8 cellular contexts compared by ENCODE assay signal in the genomic region with DNA sequence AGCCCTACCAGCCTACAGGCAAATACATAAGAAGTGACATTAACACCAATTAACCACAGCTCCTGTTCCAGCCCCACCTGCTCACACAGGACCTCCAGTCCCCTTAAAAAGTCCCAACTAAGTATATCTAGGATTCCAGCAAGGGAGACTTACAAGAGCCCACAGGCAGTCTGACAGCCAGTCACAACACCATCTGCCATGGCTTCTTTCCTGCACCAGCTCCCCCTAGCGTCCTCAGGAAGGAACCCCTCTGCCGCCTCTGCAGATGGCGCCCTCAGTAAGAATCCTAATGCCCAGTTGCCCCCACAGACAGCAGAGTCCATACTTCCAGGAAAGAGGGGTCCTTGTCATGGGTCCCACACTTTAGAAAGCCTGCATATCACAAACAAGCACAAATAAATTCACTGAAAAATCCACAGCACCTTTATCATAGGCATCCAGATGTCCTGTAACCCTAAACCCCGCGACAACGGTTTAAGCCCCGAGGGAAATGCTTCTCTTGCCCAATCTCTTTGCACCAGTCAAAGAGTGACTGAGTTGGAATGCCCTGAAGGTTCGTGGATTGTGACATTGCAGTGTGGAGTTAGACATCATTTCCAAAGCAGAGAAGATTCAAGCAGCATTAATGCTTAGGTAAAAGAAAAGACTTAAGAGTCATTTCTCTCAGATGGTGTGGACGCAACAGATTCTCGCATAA.
A peak's percentile ranks its signal among the peaks of the same experiment; 100 is the strongest.
DNase-seq lines count a peak whose midpoint lies in the region; ATAC-seq and TF ChIP-seq lines count a peak whose summit lies in the region.

No MANE protein-coding gene starts in this region.

- ATAC-seq in heart right ventricle = no peak
- no peak for ATAC-seq in stimulated activated naive CD8-positive, alpha-beta T cell treated with anti-CD3 and anti-CD28 coated beads, Interleukin-15, amount 100 ng/mL, for 72 hours
- ATAC-seq in GM21825 (IDR thresholded peaks at IDR 0.05; ENCODE audit: unreplicated experiment) = no peak

- no peak overlapping the region for H3K4me3 ChIP-seq in heart right ventricle
- no peak overlapping the region for H3K4me3 ChIP-seq in right atrium auricular region
- H3K4me3 ChIP-seq in tibial artery = no peak overlapping the region

- WGBS in heart right ventricle, 2 donors = 80 to 84% methylated on average over 10 of the region's 10 CpGs

- no peaks in the 10 kb centered on the region for H3K9me3 ChIP-seq in heart right ventricle
- no peaks in the 10 kb centered on the region for H3K9me3 ChIP-seq in right atrium auricular region
- no peaks in the 10 kb centered on the region for H3K9me3 ChIP-seq in tibial artery

- H3K27ac ChIP-seq in heart right ventricle = peak overlapping the region in 1 of 10 donors; percentile 3
- no peak overlapping the region for H3K27ac ChIP-seq in right atrium auricular region
- no peak overlapping the region for H3K27ac ChIP-seq in tibial artery

- H3K27ac Mint-ChIP-seq in stimulated activated naive CD8-positive, alpha-beta T cell treated with anti-CD3 and anti-CD28 coated beads, Interleukin-15, amount 100 ng/mL, for 72 hours = peak overlapping the region; percentile 97 to 98

- H3K4me3 Mint-ChIP-seq in stimulated activated naive CD8-positive, alpha-beta T cell treated with anti-CD3 and anti-CD28 coated beads, Interleukin-15, amount 100 ng/mL, for 72 hours = peak overlapping the region; percentile 75 to 77

- H3K4me1 Mint-ChIP-seq in stimulated activated naive CD8-positive, alpha-beta T cell treated with anti-CD3 and anti-CD28 coated beads, Interleukin-15, amount 100 ng/mL, for 72 hours = peaks cover 75% of the 10 kb centered on the region

- peak in 5 of 9 donors; percentile 14 to 31 (median 16) for TF ChIP-seq CTCF in heart right ventricle (IDR thresholded peaks at IDR 0.05)
- TF ChIP-seq CTCF in right atrium auricular region (IDR thresholded peaks at IDR 0.05) = peak in 1 of 2 donors; percentile 14
- no peak for TF ChIP-seq CTCF in tibial artery (IDR thresholded peaks at IDR 0.05)

- no peaks in the 10 kb centered on the region for H3K27me3 ChIP-seq in heart right ventricle
- no peaks in the 10 kb centered on the region for H3K27me3 ChIP-seq in right atrium auricular region
- no peaks in the 10 kb centered on the region for H3K27me3 ChIP-seq in tibial artery

- H3K27me3 Mint-ChIP-seq in stimulated activated naive CD8-positive, alpha-beta T cell treated with anti-CD3 and anti-CD28 coated beads, Interleukin-15, amount 100 ng/mL, for 72 hours = no peaks in the 10 kb centered on the region

- intact Hi-C loops in heart right ventricle (cut with DNase I) (loop anchor here in 2 of 10 donors (5.0 to 10.0 kb wide), 2 partner anchors 62 to 124 kb away; partner anchors contain the start of gene HIVEP2 (in 1 of the 2)), tibial artery (cut with DNase I; ENCODE audit: low total_unique reads) (no loop called here)

- H3K4me1 ChIP-seq in heart right ventricle (peaks cover 11 to 79% (median 66%) of the 10 kb centered on the region in 9 donors), right atrium auricular region (peaks cover 0 to 54% of the 10 kb centered on the region in 2 donors), tibial artery (peaks cover 0 to 58% (median 23%) of the 10 kb centered on the region in 4 donors)

- no peaks in the 10 kb centered on the region for H3K9me3 Mint-ChIP-seq in stimulated activated naive CD8-positive, alpha-beta T cell treated with anti-CD3 and anti-CD28 coated beads, Interleukin-15, amount 100 ng/mL, for 72 hours

- DNase-seq in heart right ventricle (no peak), right atrium auricular region (ENCODE audit: low spot score) (no peak), NOMO-1 (lab: John Stamatoyannopoulos, UW; ENCODE audit: unreplicated experiment in 2 of 2) (peak; percentile 42), ecto neural progenitor cell (ENCODE audit: low spot score) (peak; percentile 67), MV-4-11 (lab: John Stamatoyannopoulos, UW) (no peak), tibial artery (no peak)
- DNase-seq in stimulated activated naive CD8-positive, alpha-beta T cell treated with anti-CD3 and anti-CD28 coated beads, Interleukin-15, amount 100 ng/mL, for 72 hours = no peak

- H3K36me3 ChIP-seq in heart right ventricle (no peaks in the 10 kb centered on the region), right atrium auricular region (no peaks in the 10 kb centered on the region), tibial artery (no peaks in the 10 kb centered on the region)

Comparison
In these comparisons a context has a peak if more than half of its experiments do, and no peak if none do; other contexts are left out.
1. DNase-seq: peak in NOMO-1 (2 of 2) and ecto neural progenitor cell (single experiment); none in heart right ventricle (0 of 2), right atrium auricular region (single experiment), stimulated activated naive CD8-positive, alpha-beta T cell treated with anti-CD3 and anti-CD28 coated beads, Interleukin-15, amount 100 ng/mL, for 72 hours (0 of 2), MV-4-11 (single experiment) and tibial artery (0 of 2).
2. CTCF ChIP-seq: peak in heart right ventricle (5 of 9); none in tibial artery (0 of 2).